In genomic region chrX:25028726-25029125, GRCh38 we compare ENCODE assay signal across 18 cellular contexts. TPM values are rescaled to one million over a fixed set of nuclear protein-coding genes. Genes with fewer than 3 reads are reported as not detected.
DNase-seq lines count a peak whose midpoint lies in the region; ATAC-seq, FAIRE-seq and TF ChIP-seq lines count a peak whose summit lies in the region.
"Had no signal": no experiment of that assay in that cellular context is flagged by ENCODE, and none has a peak within 500 bp of the region (broad histone marks: within the 10 kb centered on the region; RNA-seq: fewer than 3 reads in every experiment).

No MANE protein-coding gene starts in this region.

- no peaks in the 10 kb centered on the region for H3K36me3 Mint-ChIP-seq in activated T-cell treated with anti-CD3 and anti-CD28 coated beads, Interleukin-2, amount 50 U/mL, for 24 hours (ENCODE audit: low read depth)
- H3K36me3 Mint-ChIP-seq: activated naive CD8-positive, alpha-beta T cell treated with anti-CD3 and anti-CD28 coated beads for 36 hours had no signal

- 76% methylated on average over 7 of the region's 7 CpGs for WGBS in right cardiac atrium

- no peak overlapping the region for H3K27ac Mint-ChIP-seq in activated T-cell treated with anti-CD3 and anti-CD28 coated beads, Interleukin-2, amount 50 U/mL, for 24 hours
- H3K27ac Mint-ChIP-seq: activated naive CD8-positive, alpha-beta T cell treated with anti-CD3 and anti-CD28 coated beads for 36 hours; CD4-positive, alpha-beta T cell; progenitor cell of endocrine pancreas had no signal

- no peaks in the 10 kb centered on the region for H3K27me3 ChIP-seq in right cardiac atrium (ENCODE audit: control insufficient read depth, insufficient read depth)

- no peaks in the 10 kb centered on the region for H3K9me3 ChIP-seq in right cardiac atrium (ENCODE audit: control insufficient read depth, low read length)

- no peak for FAIRE-seq in RCC 7860 (lab: Jason Lieb, UNC)
- FAIRE-seq: G401.6 had no signal

- DNase-seq in H4 (ENCODE audit: low spot score) (peak; percentile 24), RCC 7860 (ENCODE audit: low spot score) (peak; percentile 4), epithelial cell of esophagus (ENCODE audit: low read depth) (peak; percentile 65), retinal pigment epithelial cell (ENCODE audit: low read depth) (peak; percentile 78), right cardiac atrium (no peak)
- DNase-seq in stimulated activated naive CD4-positive, alpha-beta T cell (lab: John Stamatoyannopoulos, UW), result no peak
- DNase-seq in activated T-cell treated with anti-CD3 and anti-CD28 coated beads, Interleukin-2, amount 50 U/mL, for 24 hours, result no peak
- DNase-seq: activated CD4-positive, alpha-beta T cell treated with anti-CD3 and anti-CD28 coated beads for 4 hours; activated naive CD8-positive, alpha-beta T cell treated with anti-CD3 and anti-CD28 coated beads for 36 hours; CD4-positive, alpha-beta T cell; NCI-H2107; NCI-H774; RPMI8226; stimulated activated CD4-positive, alpha-beta T cell treated with anti-CD3 and anti-CD28 coated beads, Interleukin-1b, Interleukin-23, amount 100 ng/mL, for 48 hours; T-helper 2 cell had no signal

- H3K27me3 Mint-ChIP-seq in activated T-cell treated with anti-CD3 and anti-CD28 coated beads, Interleukin-2, amount 50 U/mL, for 24 hours, result peaks cover 50% of the 10 kb centered on the region

- TF ChIP-seq CTCF in epithelial cell of esophagus (IDR thresholded peaks at IDR 0.05; ENCODE audit: insufficient read depth, low read depth, low read length, missing control alignments) (no peak), retinal pigment epithelial cell (conservative IDR thresholded peaks at IDR 0.05; ENCODE audit: low read depth, low read length) (no peak)

- no peak for ATAC-seq in right cardiac atrium
- ATAC-seq in HG03135 (IDR thresholded peaks at IDR 0.05; ENCODE audit: unreplicated experiment), result no peak

- no peaks in the 10 kb centered on the region for H3K4me1 ChIP-seq in right cardiac atrium (ENCODE audit: control insufficient read depth, insufficient read depth, low read length)

- intact Hi-C loops in right cardiac atrium (cut with DNase I), result no loop called here

- H3K27ac ChIP-seq in right cardiac atrium (ENCODE audit: low read length), result no peak overlapping the region

- H3K4me1 Mint-ChIP-seq in activated T-cell treated with anti-CD3 and anti-CD28 coated beads, Interleukin-2, amount 50 U/mL, for 24 hours (ENCODE audit: low read depth), result no peaks in the 10 kb centered on the region

- no peaks in the 10 kb centered on the region for H3K9me3 Mint-ChIP-seq in activated T-cell treated with anti-CD3 and anti-CD28 coated beads, Interleukin-2, amount 50 U/mL, for 24 hours
- H3K9me3 Mint-ChIP-seq: activated naive CD8-positive, alpha-beta T cell treated with anti-CD3 and anti-CD28 coated beads for 36 hours; CD4-positive, alpha-beta T cell had no signal

- H3K4me3 ChIP-seq in epithelial cell of esophagus (ENCODE audit: low read length), result no peak overlapping the region
- no peak overlapping the region for H3K4me3 ChIP-seq in retinal pigment epithelial cell (ENCODE audit: low read length)
- H3K4me3 ChIP-seq in right cardiac atrium (ENCODE audit: low read length), result no peak overlapping the region

- no peak overlapping the region for H3K4me3 Mint-ChIP-seq in activated T-cell treated with anti-CD3 and anti-CD28 coated beads, Interleukin-2, amount 50 U/mL, for 24 hours
- H3K4me3 Mint-ChIP-seq: activated naive CD8-positive, alpha-beta T cell treated with anti-CD3 and anti-CD28 coated beads for 36 hours; CD4-positive, alpha-beta T cell had no signal

RNA-seq across cellular contexts. Expression of gene ARX, which starts 13.0 kb away (rescaled TPM):
- total RNA-seq in H4 (2014; rRNA removed; shearing (Covaris generic)), result not detected in 2 replicates
- not detected for total RNA-seq in right cardiac atrium
- polyA plus RNA-seq in right cardiac atrium, result not detected
- total RNA-seq: activated naive CD8-positive, alpha-beta T cell treated with anti-CD3 and anti-CD28 coated beads for 36 hours; CD4-positive, alpha-beta T cell had no signal

Comparison
In these comparisons a context has a peak if more than half of its experiments do, and no peak if none do; other contexts are left out.
1. DNase-seq: peak in H4 (single experiment), RCC 7860 (single experiment), epithelial cell of esophagus (single experiment) and retinal pigment epithelial cell (single experiment); none in stimulated activated naive CD4-positive, alpha-beta T cell (0 of 6), right cardiac atrium (0 of 3) and activated T-cell treated with anti-CD3 and anti-CD28 coated beads, Interleukin-2, amount 50 U/mL, for 24 hours (single experiment).